Comparison of ENCODE assay signal across 9 cellular contexts in the genomic region with DNA sequence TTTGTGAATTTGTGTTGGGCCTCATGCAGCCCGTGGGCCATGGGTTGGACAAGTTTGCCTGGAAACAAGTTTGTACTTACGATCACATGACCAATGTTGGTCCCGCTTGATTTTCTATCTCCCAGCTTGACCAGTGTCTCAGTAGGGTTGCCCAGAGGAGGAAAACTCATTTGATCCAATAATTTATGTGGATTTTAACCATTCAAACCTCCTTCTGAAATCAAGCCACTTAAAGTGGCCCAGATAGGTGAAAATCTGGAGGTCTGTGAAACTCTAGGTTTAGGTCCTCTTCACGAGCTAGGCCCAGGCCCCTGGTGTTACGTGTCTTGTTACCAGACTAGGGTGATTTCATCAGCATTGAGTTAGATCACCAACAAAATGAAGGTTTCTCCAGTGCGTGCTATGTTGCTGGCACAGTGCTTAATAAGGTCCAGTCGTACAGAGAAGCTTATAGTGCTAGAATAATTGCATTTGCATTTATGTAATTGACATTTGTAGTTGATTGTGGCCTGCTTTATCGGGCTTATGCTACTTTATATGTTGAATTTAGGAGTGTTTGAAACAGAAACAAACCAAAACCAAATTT. TPM values are rescaled to one million over a fixed set of nuclear protein-coding genes. Genes with fewer than 3 reads are reported as not detected.
DNase-seq lines count a peak whose midpoint lies in the region; ATAC-seq, FAIRE-seq and TF ChIP-seq lines count a peak whose summit lies in the region.
"Had no signal": no experiment of that assay in that cellular context is flagged by ENCODE, and none has a peak within 500 bp of the region (broad histone marks: within the 10 kb centered on the region; RNA-seq: fewer than 3 reads in every experiment).

No MANE protein-coding gene starts in this region.

- H3K36me3 ChIP-seq in GM23248 (ENCODE audit: low read depth): peaks cover 13% of the 10 kb centered on the region; the same call in 1 of the 2 replicates

- peak overlapping the region; percentile 96 for H3K27ac Mint-ChIP-seq in activated CD8-positive, alpha-beta T cell treated with anti-CD3 and anti-CD28 coated beads for 36 hours
- H3K27ac Mint-ChIP-seq in glutamatergic neuron (ENCODE audit: unreplicated experiment): no peak overlapping the region

- no peaks in the 10 kb centered on the region for H3K9me2 ChIP-seq in GM23248 (ENCODE audit: insufficient read depth)

- peak overlapping the region; percentile 75 for H3K9ac ChIP-seq in GM23248

- peak overlapping the region; percentile 61 for H3K4me3 Mint-ChIP-seq in activated CD8-positive, alpha-beta T cell treated with anti-CD3 and anti-CD28 coated beads for 36 hours
- H3K4me3 Mint-ChIP-seq in glutamatergic neuron (ENCODE audit: unreplicated experiment): peak overlapping the region; percentile 15

- no peak for TF ChIP-seq RAD21 in A549 (conservative IDR thresholded peaks at IDR 0.05 in 1 of 2, IDR thresholded peaks at IDR 0.05 in 1 of 2)

- H2AFZ ChIP-seq in GM23248: peak overlapping the region; percentile 27; the same call in 1 of the 2 replicates

- TF ChIP-seq EP300 in A549 (IDR thresholded peaks at IDR 0.05): no peak

- no peaks in the 10 kb centered on the region for H3K9me3 ChIP-seq in A549
- H3K9me3 ChIP-seq in GM23248 (ENCODE audit: low read depth): no peaks in the 10 kb centered on the region

- CTCF ChIA-PET in A549 (lab: Yijun Ruan, JAX): interaction anchor here (1.7 kb wide), 1 partner anchor 33 kb away, joined by 6 read pairs; no protein-coding TSS in a partner anchor
- CTCF ChIA-PET in activated CD8-positive, alpha-beta T cell treated with anti-CD3 and anti-CD28 coated beads for 36 hours (lab: Charles Lee): no interaction called here

- H3K9me3 Mint-ChIP-seq in activated CD8-positive, alpha-beta T cell treated with anti-CD3 and anti-CD28 coated beads for 36 hours: no peaks in the 10 kb centered on the region
- peaks cover 7% of the 10 kb centered on the region for H3K9me3 Mint-ChIP-seq in glutamatergic neuron (ENCODE audit: unreplicated experiment)

- peaks cover 31% of the 10 kb centered on the region for H3K36me3 Mint-ChIP-seq in activated CD8-positive, alpha-beta T cell treated with anti-CD3 and anti-CD28 coated beads for 36 hours (ENCODE audit: low read depth)
- H3K36me3 Mint-ChIP-seq in glutamatergic neuron (ENCODE audit: unreplicated experiment): no peaks in the 10 kb centered on the region

- peaks cover 62% of the 10 kb centered on the region for H3F3A ChIP-seq in GM23248 (ENCODE audit: insufficient read depth)

- POLR2A ChIA-PET in A549 (lab: Yijun Ruan, JAX): no interaction called here
- POLR2A ChIA-PET in activated CD8-positive, alpha-beta T cell treated with anti-CD3 and anti-CD28 coated beads for 36 hours (lab: Charles Lee): interaction anchor here (0.6 to 0.8 kb wide), 2 partner anchors 17 to 175 kb away, joined by 3 read pairs; no protein-coding TSS in a partner anchor

- no peaks in the 10 kb centered on the region for H3K27me3 Mint-ChIP-seq in activated CD8-positive, alpha-beta T cell treated with anti-CD3 and anti-CD28 coated beads for 36 hours
- peaks cover under 1% of the 10 kb centered on the region for H3K27me3 Mint-ChIP-seq in glutamatergic neuron (ENCODE audit: unreplicated experiment)

- H3K4me3 ChIP-seq in A549 (no peak overlapping the region), GM23248 (peak overlapping the region; percentile 49)

- H3K27ac ChIP-seq in A549 (peak overlapping the region in 1 of 2 experiments; percentile 60; a peak in 3 of 6 replicates), GM23248 (peak overlapping the region; percentile 92)

- FAIRE-seq in A549 (lab: Jason Lieb, UNC): no peak
- FAIRE-seq: G401.6 had no signal

- TF ChIP-seq CTCF in A549 (IDR thresholded peaks at IDR 0.05) (no peak), glutamatergic neuron (IDR thresholded peaks at IDR 0.05; ENCODE audit: partially characterized antibody, unreplicated experiment) (no peak)
- TF ChIP-seq CTCF in activated CD8-positive, alpha-beta T cell treated with anti-CD3 and anti-CD28 coated beads for 36 hours (IDR thresholded peaks at IDR 0.05): no peak

- peak overlapping the region; percentile 80 for H3K4me2 ChIP-seq in A549
- peak overlapping the region; percentile 96 for H3K4me2 ChIP-seq in GM23248 (ENCODE audit: unreplicated experiment)

- H3K27me3 ChIP-seq in GM23248 (replicated peaks; ENCODE audit: insufficient read depth): no peaks in the 10 kb centered on the region

- WGBS in A549 (ENCODE audit: missing lambda C conversion rate): 85% methylated on average over 8 of the region's 8 CpGs
- WGBS in GM23248 (ENCODE audit: low coverage in 1 of 2, low lambda C conversion rate in 2 of 2, missing lambda C conversion rate in 2 of 2), 2 experiments: 36 to 38% methylated on average over 8 of the region's 8 CpGs

- intact Hi-C loops in activated CD8-positive, alpha-beta T cell treated with anti-CD3 and anti-CD28 coated beads for 36 hours (cut with micrococcal nuclease): no loop called here
- intact Hi-C loops in Right ventricle myocardium superior (cut with DNase I): no loop called here

- DNase-seq in A549 (ENCODE audit: low read depth in 1 of 2, low spot score in 1 of 2): no peak
- peak; percentile 90 for DNase-seq in GM23248
- DNase-seq in activated CD8-positive, alpha-beta T cell treated with anti-CD3 and anti-CD28 coated beads for 36 hours: peak; percentile 61
- DNase-seq in glutamatergic neuron: no peak
- no peak for DNase-seq in Right ventricle myocardium superior
- DNase-seq in SKM-1 (lab: John Stamatoyannopoulos, UW; ENCODE audit: unreplicated experiment): no peak
- no peak for DNase-seq in NCI-H1417 (lab: John Stamatoyannopoulos, UW)

- ATAC-seq in A549 (no peak), Right ventricle myocardium superior (ENCODE audit: poor library complexity) (no peak), GM18868 (IDR thresholded peaks at IDR 0.05; ENCODE audit: unreplicated experiment) (no peak)
- ATAC-seq in activated CD8-positive, alpha-beta T cell treated with anti-CD3 and anti-CD28 coated beads for 36 hours: no peak

- H4K20me1 ChIP-seq in GM23248 (ENCODE audit: insufficient read depth): peaks cover 6% of the 10 kb centered on the region; the same call in 1 of the 2 replicates

- H3K4me1 ChIP-seq in A549 (peaks cover 36% of the 10 kb centered on the region), GM23248 (ENCODE audit: insufficient read depth) (peaks cover 39% of the 10 kb centered on the region)

- peaks cover 45% of the 10 kb centered on the region for H3K4me1 Mint-ChIP-seq in activated CD8-positive, alpha-beta T cell treated with anti-CD3 and anti-CD28 coated beads for 36 hours (ENCODE audit: low read depth)
- H3K4me1 Mint-ChIP-seq in glutamatergic neuron (ENCODE audit: low read depth, unreplicated experiment): peaks cover 5% of the 10 kb centered on the region

- TF ChIP-seq POLR2A in A549 (IDR thresholded peaks at IDR 0.05; ENCODE audit: low read length): no peak

- peaks cover 95% of the 10 kb centered on the region for H3K79me2 ChIP-seq in GM23248 (ENCODE audit: insufficient read depth)

- in situ Hi-C loops in GM23248 (cut with MboI): no loop called here

TF ChIP-seq in A549, 52 proteins besides CTCF, POLR2A, EP300 and RAD21 (continues in another document):
- no peak for TF ChIP-seq KDM1A (IDR thresholded peaks at IDR 0.05; ENCODE audit: low read depth)
- TF ChIP-seq HEYL (CRISPR knock-in tag; IDR thresholded peaks at IDR 0.05): no peak
- TF ChIP-seq EHMT2 (IDR thresholded peaks at IDR 0.05; ENCODE audit: low read depth): no peak
- TF ChIP-seq, protein P1, sequence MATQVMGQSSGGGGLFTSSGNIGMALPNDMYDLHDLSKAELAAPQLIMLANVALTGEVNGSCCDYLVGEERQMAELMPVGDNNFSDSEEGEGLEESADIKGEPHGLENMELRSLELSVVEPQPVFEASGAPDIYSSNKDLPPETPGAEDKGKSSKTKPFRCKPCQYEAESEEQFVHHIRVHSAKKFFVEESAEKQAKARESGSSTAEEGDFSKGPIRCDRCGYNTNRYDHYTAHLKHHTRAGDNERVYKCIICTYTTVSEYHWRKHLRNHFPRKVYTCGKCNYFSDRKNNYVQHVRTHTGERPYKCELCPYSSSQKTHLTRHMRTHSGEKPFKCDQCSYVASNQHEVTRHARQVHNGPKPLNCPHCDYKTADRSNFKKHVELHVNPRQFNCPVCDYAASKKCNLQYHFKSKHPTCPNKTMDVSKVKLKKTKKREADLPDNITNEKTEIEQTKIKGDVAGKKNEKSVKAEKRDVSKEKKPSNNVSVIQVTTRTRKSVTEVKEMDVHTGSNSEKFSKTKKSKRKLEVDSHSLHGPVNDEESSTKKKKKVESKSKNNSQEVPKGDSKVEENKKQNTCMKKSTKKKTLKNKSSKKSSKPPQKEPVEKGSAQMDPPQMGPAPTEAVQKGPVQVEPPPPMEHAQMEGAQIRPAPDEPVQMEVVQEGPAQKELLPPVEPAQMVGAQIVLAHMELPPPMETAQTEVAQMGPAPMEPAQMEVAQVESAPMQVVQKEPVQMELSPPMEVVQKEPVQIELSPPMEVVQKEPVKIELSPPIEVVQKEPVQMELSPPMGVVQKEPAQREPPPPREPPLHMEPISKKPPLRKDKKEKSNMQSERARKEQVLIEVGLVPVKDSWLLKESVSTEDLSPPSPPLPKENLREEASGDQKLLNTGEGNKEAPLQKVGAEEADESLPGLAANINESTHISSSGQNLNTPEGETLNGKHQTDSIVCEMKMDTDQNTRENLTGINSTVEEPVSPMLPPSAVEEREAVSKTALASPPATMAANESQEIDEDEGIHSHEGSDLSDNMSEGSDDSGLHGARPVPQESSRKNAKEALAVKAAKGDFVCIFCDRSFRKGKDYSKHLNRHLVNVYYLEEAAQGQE (IDR thresholded peaks at IDR 0.05): no peak
- TF ChIP-seq, protein P2, sequence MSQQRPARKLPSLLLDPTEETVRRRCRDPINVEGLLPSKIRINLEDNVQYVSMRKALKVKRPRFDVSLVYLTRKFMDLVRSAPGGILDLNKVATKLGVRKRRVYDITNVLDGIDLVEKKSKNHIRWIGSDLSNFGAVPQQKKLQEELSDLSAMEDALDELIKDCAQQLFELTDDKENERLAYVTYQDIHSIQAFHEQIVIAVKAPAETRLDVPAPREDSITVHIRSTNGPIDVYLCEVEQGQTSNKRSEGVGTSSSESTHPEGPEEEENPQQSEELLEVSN (IDR thresholded peaks at IDR 0.05; ENCODE audit: borderline replicate concordance, low read depth): no peak

RNA-seq across cellular contexts. Expression of a gene that starts 4.4 kb away (rescaled TPM):
- polyA plus RNA-seq in A549 (2011; rRNA removed): 233 and 270 TPM in 2 replicates
- polyA plus RNA-seq in A549 (2012; cell fraction: cytosol; rRNA removed): 46.4 and 51.5 TPM in 2 replicates
- polyA plus RNA-seq in A549 (2012; cell fraction: nucleus; rRNA removed): 12.9 and 21.6 TPM in 2 replicates
- 268 to 303 TPM (median 278 TPM) in 3 replicates for polyA plus RNA-seq in A549 (2017; fragmentation: RNase III; extraction: RNeasy Plus Mini Kit Qiagen cat#74134 plus additional on column Dnase treatment)
- polyA minus RNA-seq in A549 (2011; rRNA and poly(A)+ RNA removed): 71.5 and 74.6 TPM in 2 replicates
- total RNA-seq in GM23248 (2014; rRNA removed; shearing (Covaris generic)): 125 and 126 TPM in 2 replicates
- 160 and 161 TPM in 2 replicates for polyA plus RNA-seq in GM23248 (2016; fragmentation: Nextera tagmentation; extraction: Ambion mirVana)
- total RNA-seq in activated CD8-positive, alpha-beta T cell treated with anti-CD3 and anti-CD28 coated beads for 36 hours: 100 to 1,000 TPM; 331 to 341 TPM
- total RNA-seq in glutamatergic neuron (ENCODE audit: unreplicated experiment): 223 TPM
- total RNA-seq in Right ventricle myocardium superior: 100 TPM

Comparison
In these comparisons a context has a peak if more than half of its experiments do, and no peak if none do; other contexts are left out.
1. DNase-seq: peak in GM23248 (single experiment) and activated CD8-positive, alpha-beta T cell treated with anti-CD3 and anti-CD28 coated beads for 36 hours (single experiment); none in A549 (0 of 2), glutamatergic neuron (single experiment), Right ventricle myocardium superior (single experiment), SKM-1 (single experiment) and NCI-H1417 (0 of 3).